1 cellular context compared by ENCODE assay signal in the genomic region with DNA sequence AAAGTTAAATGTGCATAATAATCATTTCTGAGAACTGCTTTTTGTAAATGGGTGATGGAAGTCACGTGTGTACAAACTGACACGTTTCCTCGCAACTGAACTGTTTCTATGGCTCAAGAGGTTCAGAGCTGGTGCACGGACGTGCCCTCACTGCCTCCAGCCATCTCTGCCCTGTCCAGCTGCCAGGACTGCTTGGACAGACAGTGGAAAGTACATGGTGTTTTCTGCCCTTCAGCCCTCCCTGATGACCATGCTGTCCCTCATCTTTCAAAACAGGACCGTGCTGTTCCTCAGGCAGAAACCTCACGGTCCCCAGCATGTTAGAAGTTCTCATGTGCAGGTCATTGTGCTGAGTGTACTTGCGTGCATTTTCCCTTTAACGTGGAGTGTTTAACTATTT.
TF ChIP-seq lines count a peak whose summit lies in the region.

No MANE protein-coding gene starts in this region.

TF ChIP-seq in IMR-90, 13 proteins besides CTCF, POLR2A, EP300 and RAD21 (continued from another document):
- TF ChIP-seq, protein P1, sequence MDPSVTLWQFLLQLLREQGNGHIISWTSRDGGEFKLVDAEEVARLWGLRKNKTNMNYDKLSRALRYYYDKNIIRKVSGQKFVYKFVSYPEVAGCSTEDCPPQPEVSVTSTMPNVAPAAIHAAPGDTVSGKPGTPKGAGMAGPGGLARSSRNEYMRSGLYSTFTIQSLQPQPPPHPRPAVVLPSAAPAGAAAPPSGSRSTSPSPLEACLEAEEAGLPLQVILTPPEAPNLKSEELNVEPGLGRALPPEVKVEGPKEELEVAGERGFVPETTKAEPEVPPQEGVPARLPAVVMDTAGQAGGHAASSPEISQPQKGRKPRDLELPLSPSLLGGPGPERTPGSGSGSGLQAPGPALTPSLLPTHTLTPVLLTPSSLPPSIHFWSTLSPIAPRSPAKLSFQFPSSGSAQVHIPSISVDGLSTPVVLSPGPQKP (IDR thresholded peaks at IDR 0.05; ENCODE audit: borderline replicate concordance, low read depth, low read length), result no peak
- TF ChIP-seq NFE2L2 (IDR thresholded peaks at IDR 0.05; ENCODE audit: low read depth, low read length) (no peak), FOS (IDR thresholded peaks at IDR 0.05; ENCODE audit: low read depth, low read length) (no peak), SMC3 (IDR thresholded peaks at IDR 0.05; ENCODE audit: low read depth, low read length) (no peak), CHD1 (IDR thresholded peaks at IDR 0.05; ENCODE audit: low read depth, low read length) (no peak), CEBPB (IDR thresholded peaks at IDR 0.05; ENCODE audit: low read depth, low read length) (no peak), RFX5 (IDR thresholded peaks at IDR 0.05; ENCODE audit: low read depth, low read length) (no peak)
TF ChIP-seq in IMR-90: peak in this region for 0.
